In the genomic region with DNA sequence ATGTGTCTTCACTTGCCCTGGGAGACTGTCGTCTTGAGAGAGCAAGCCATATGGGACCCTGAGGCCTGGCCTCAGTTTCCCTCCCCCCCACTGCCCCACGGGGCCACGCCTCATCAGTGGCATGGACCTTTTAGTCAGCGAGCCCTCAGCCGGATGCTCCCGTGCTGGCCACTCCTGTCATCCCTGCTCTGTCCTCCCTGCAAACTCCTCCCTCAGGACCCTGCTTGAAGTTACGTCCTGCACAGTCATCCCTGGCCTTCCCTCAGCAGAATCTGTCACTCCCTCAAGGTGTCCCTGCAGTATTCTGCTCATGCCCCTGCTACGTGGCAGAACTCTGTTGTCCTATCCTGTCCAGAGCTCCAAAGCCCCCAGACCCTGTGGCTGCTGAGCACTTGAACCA, we compare ENCODE assay signal across 22 cellular contexts.
A peak's percentile ranks its signal among the peaks of the same experiment; 100 is the strongest.
DNase-seq lines count a peak whose midpoint lies in the region; ATAC-seq and TF ChIP-seq lines count a peak whose summit lies in the region.
"Had no signal": no experiment of that assay in that cellular context is flagged by ENCODE, and none has a peak within 500 bp of the region (broad histone marks: within the 10 kb centered on the region; RNA-seq: fewer than 3 reads in every experiment).

No MANE protein-coding gene starts in this region.

- H3K36me3 ChIP-seq in right atrium auricular region (no peaks in the 10 kb centered on the region), trophoblast cell (ENCODE audit: control insufficient read depth in 1 of 2, insufficient read depth in 2 of 2, low read length in 2 of 2) (no peaks in the 10 kb centered on the region)
- H3K36me3 ChIP-seq: colonic mucosa, WERI-Rb-1 had no signal

- H3K36me3 Mint-ChIP-seq in activated CD8-positive, alpha-beta T cell treated with anti-CD3 and anti-CD28 coated beads, Interleukin-2, amount 10 ng/mL, durations not matched to agents 7 days and 5 days (ENCODE audit: low read depth), result no peaks in the 10 kb centered on the region
- H3K36me3 Mint-ChIP-seq: activated naive CD4-positive, alpha-beta T cell treated with anti-CD3 and anti-CD28 coated beads, Interleukin-2, amount 10 ng/mL, durations not matched to agents 7 days and 5 days had no signal

- no peak overlapping the region for H3K4me3 Mint-ChIP-seq in stimulated activated naive CD8-positive, alpha-beta T cell treated with anti-CD3 and anti-CD28 coated beads, Interleukin-15, amount 100 ng/mL, for 72 hours
- no peak overlapping the region for H3K4me3 Mint-ChIP-seq in activated CD8-positive, alpha-beta T cell treated with anti-CD3 and anti-CD28 coated beads, Interleukin-2, amount 10 ng/mL, durations not matched to agents 7 days and 5 days
- H3K4me3 Mint-ChIP-seq: activated naive CD4-positive, alpha-beta T cell treated with anti-CD3 and anti-CD28 coated beads, Interleukin-2, amount 10 ng/mL, durations not matched to agents 7 days and 5 days; stimulated activated naive CD8-positive, alpha-beta T cell treated with anti-CD3 and anti-CD28 coated beads, Interleukin-15, Interleukin-2, amounts not matched to agents 100 ng/mL and 50 ng/mL, for 24 hours had no signal

- peaks cover 8% of the 10 kb centered on the region for H3K27me3 Mint-ChIP-seq in stimulated activated naive CD8-positive, alpha-beta T cell treated with anti-CD3 and anti-CD28 coated beads, Interleukin-15, amount 100 ng/mL, for 72 hours
- peaks cover 19% of the 10 kb centered on the region for H3K27me3 Mint-ChIP-seq in activated CD8-positive, alpha-beta T cell treated with anti-CD3 and anti-CD28 coated beads, Interleukin-2, amount 10 ng/mL, durations not matched to agents 7 days and 5 days (ENCODE audit: low read depth)

- H3K4me3 ChIP-seq in right atrium auricular region (no peak overlapping the region), trophoblast cell (ENCODE audit: low read depth, low read length) (no peak overlapping the region)
- H3K4me3 ChIP-seq: BLaER1 treated with 17β-estradiol and CSF1 and Interleukin-3, amounts not matched to agents 10 nM and 100 nM; colonic mucosa; SJSA1 had no signal

- H3K4me1 ChIP-seq in right atrium auricular region, result peaks cover 0 to 42% of the 10 kb centered on the region in 2 donors
- peaks cover 0 to 5% of the 10 kb centered on the region in 2 experiments for H3K4me1 ChIP-seq in trophoblast cell (ENCODE audit: control insufficient read depth in 1 of 2, insufficient read depth in 2 of 2, low read length in 2 of 2)

- POLR2A ChIA-PET in activated CD8-positive, alpha-beta T cell treated with anti-CD3 and anti-CD28 coated beads, Interleukin-2, amount 10 ng/mL, durations not matched to agents 7 days and 5 days (lab: Charles Lee), result no interaction called here

- no peak overlapping the region for H4K91ac ChIP-seq in trophoblast cell (ENCODE audit: low read depth, low read length)

- H3K9ac ChIP-seq in trophoblast cell (ENCODE audit: low read length), result no peak overlapping the region
- H3K9ac ChIP-seq: BLaER1 treated with 17β-estradiol and CSF1 and Interleukin-3, amounts not matched to agents 10 nM and 100 nM had no signal

- no peaks in the 10 kb centered on the region for H3K79me1 ChIP-seq in trophoblast cell (ENCODE audit: low read length)

- H3K79me2 ChIP-seq in trophoblast cell (ENCODE audit: control insufficient read depth, insufficient read depth, low read length, poor library complexity), result no peaks in the 10 kb centered on the region

- H2BK120ac ChIP-seq in trophoblast cell (ENCODE audit: insufficient read depth, low read length, poor library complexity), result no peak overlapping the region

- H2AFZ ChIP-seq in trophoblast cell (ENCODE audit: insufficient read depth, low read length, poor library complexity), result no peak overlapping the region

- peak overlapping the region; percentile 21 for H3K18ac ChIP-seq in trophoblast cell (ENCODE audit: low read length)

- no peak overlapping the region for H3K4ac ChIP-seq in trophoblast cell (ENCODE audit: low read depth, low read length)

- no peak overlapping the region for H2BK5ac ChIP-seq in trophoblast cell (ENCODE audit: low read depth, low read length, poor library complexity)

- H3K14ac ChIP-seq in trophoblast cell (ENCODE audit: low read length), result no peak overlapping the region

- ATAC-seq in stimulated activated naive CD8-positive, alpha-beta T cell treated with anti-CD3 and anti-CD28 coated beads, Interleukin-15, amount 100 ng/mL, for 72 hours, result peak; percentile 33
- ATAC-seq in stimulated activated naive CD8-positive, alpha-beta T cell treated with anti-CD3 and anti-CD28 coated beads, Interleukin-15, Interleukin-2, amounts not matched to agents 100 U/mL and 50 U/mL, for 24 hours, result no peak
- ATAC-seq in activated CD8-positive, alpha-beta T cell treated with anti-CD3 and anti-CD28 coated beads, Interleukin-2, amount 10 ng/mL, durations not matched to agents 7 days and 5 days, result no peak

- no peak overlapping the region for H4K8ac ChIP-seq in trophoblast cell (ENCODE audit: low read depth, low read length)

- H3K4me2 ChIP-seq in trophoblast cell (ENCODE audit: low read length), result no peak overlapping the region
- H3K4me2 ChIP-seq: BLaER1 treated with 17β-estradiol and CSF1 and Interleukin-3, amounts not matched to agents 10 nM and 100 nM had no signal

- H3K4me1 Mint-ChIP-seq in stimulated activated naive CD8-positive, alpha-beta T cell treated with anti-CD3 and anti-CD28 coated beads, Interleukin-15, amount 100 ng/mL, for 72 hours, result peaks cover 52% of the 10 kb centered on the region
- peaks cover 19% of the 10 kb centered on the region for H3K4me1 Mint-ChIP-seq in activated CD8-positive, alpha-beta T cell treated with anti-CD3 and anti-CD28 coated beads, Interleukin-2, amount 10 ng/mL, durations not matched to agents 7 days and 5 days (ENCODE audit: low read depth)

- H3K27me3 ChIP-seq in right atrium auricular region, result no peaks in the 10 kb centered on the region
- no peaks in the 10 kb centered on the region for H3K27me3 ChIP-seq in trophoblast cell (ENCODE audit: insufficient read depth, low read length)
- H3K27me3 ChIP-seq: BLaER1 treated with 17β-estradiol and CSF1 and Interleukin-3, amounts not matched to agents 10 nM and 100 nM; colonic mucosa; SJSA1 had no signal

- no peak for DNase-seq in stimulated activated naive CD8-positive, alpha-beta T cell treated with anti-CD3 and anti-CD28 coated beads, Interleukin-15, amount 100 ng/mL, for 72 hours
- no peak for DNase-seq in stimulated activated naive CD8-positive, alpha-beta T cell treated with anti-CD3 and anti-CD28 coated beads, Interleukin-15, Interleukin-2, amounts not matched to agents 100 U/mL and 50 U/mL, for 24 hours
- DNase-seq in right atrium auricular region (ENCODE audit: low spot score) (no peak), trophoblast cell (no peak), DMS153 treated with DMSO at 0.1 percent for 48 hours (lab: John Stamatoyannopoulos, UW; ENCODE audit: unreplicated experiment) (no peak), NCI-H69 (lab: John Stamatoyannopoulos, UW) (no peak)
- DNase-seq in activated CD8-positive, alpha-beta T cell treated with anti-CD3 and anti-CD28 coated beads, Interleukin-2, amount 10 ng/mL, durations not matched to agents 7 days and 5 days, result no peak
- no peak for DNase-seq in stimulated activated CD4-positive, alpha-beta T cell treated with anti-CD3 and anti-CD28 coated beads, Interleukin-2, amount 100 ng/mL, for 48 hours
- DNase-seq: activated CD4-positive, alpha-beta T cell treated with anti-CD3 and anti-CD28 coated beads, Interleukin-2, amount 50 U/mL, for 48 hours; activated naive CD4-positive, alpha-beta T cell treated with anti-CD3 and anti-CD28 coated beads, Interleukin-2, amount 10 ng/mL, durations not matched to agents 7 days and 5 days; activated T-cell treated with anti-CD3 and anti-CD28 coated beads, Interleukin-2, amount 50 U/mL, for 1 hour; colonic mucosa; GDM1; kidney; NCI-H1417 treated with DMSO at 0.1 percent for 48 hours; NCI-H774; OCI-M1; T-helper 2 cell; WERI-Rb-1 had no signal

- WGBS in trophoblast cell (ENCODE audit: extremely low coverage, insufficient coverage, insufficient read length), result no CpG with 5 or more reads among the region's 8 CpGs

- H2BK12ac ChIP-seq in trophoblast cell (ENCODE audit: low read length), result no peak overlapping the region

- no peak overlapping the region for H2AK5ac ChIP-seq in trophoblast cell (ENCODE audit: low read length)

- peaks cover 0 to 11% of the 10 kb centered on the region in 2 donors for H3K9me3 ChIP-seq in right atrium auricular region
- H3K9me3 ChIP-seq in trophoblast cell (ENCODE audit: insufficient read depth, low read depth, low read length), result peaks cover 2% of the 10 kb centered on the region
- H3K9me3 ChIP-seq: colonic mucosa had no signal

- peaks cover 9 to 18% of the 10 kb centered on the region in 2 donors for H3K9me3 Mint-ChIP-seq in stimulated activated naive CD8-positive, alpha-beta T cell treated with anti-CD3 and anti-CD28 coated beads, Interleukin-15, amount 100 ng/mL, for 72 hours
- H3K9me3 Mint-ChIP-seq in activated CD8-positive, alpha-beta T cell treated with anti-CD3 and anti-CD28 coated beads, Interleukin-2, amount 10 ng/mL, durations not matched to agents 7 days and 5 days (ENCODE audit: insufficient read depth), result peaks cover 6% of the 10 kb centered on the region

- peak overlapping the region; percentile 72 to 86 for H3K27ac ChIP-seq in right atrium auricular region
- no peak overlapping the region for H3K27ac ChIP-seq in trophoblast cell (ENCODE audit: low read depth, low read length)
- H3K27ac ChIP-seq: BLaER1 treated with 17β-estradiol and CSF1 and Interleukin-3, amounts not matched to agents 10 nM and 100 nM; SJSA1; WERI-Rb-1 had no signal

- H3K27ac Mint-ChIP-seq in stimulated activated naive CD8-positive, alpha-beta T cell treated with anti-CD3 and anti-CD28 coated beads, Interleukin-15, amount 100 ng/mL, for 72 hours, result no peak overlapping the region
- H3K27ac Mint-ChIP-seq in activated CD8-positive, alpha-beta T cell treated with anti-CD3 and anti-CD28 coated beads, Interleukin-2, amount 10 ng/mL, durations not matched to agents 7 days and 5 days, result no peak overlapping the region
- H3K27ac Mint-ChIP-seq: stimulated activated naive CD8-positive, alpha-beta T cell treated with anti-CD3 and anti-CD28 coated beads, Interleukin-15, Interleukin-2, amounts not matched to agents 100 ng/mL and 50 ng/mL, for 24 hours had no signal

- H4K12ac ChIP-seq in trophoblast cell (ENCODE audit: low read depth, low read length), result no peak overlapping the region

- TF ChIP-seq CTCF in right atrium auricular region (IDR thresholded peaks at IDR 0.05), result no peak

- no peak overlapping the region for H3K23ac ChIP-seq in trophoblast cell (ENCODE audit: low read length)

- CTCF ChIA-PET in activated CD8-positive, alpha-beta T cell treated with anti-CD3 and anti-CD28 coated beads, Interleukin-2, amount 10 ng/mL, durations not matched to agents 7 days and 5 days (lab: Charles Lee), result no interaction called here
